Comparison of ENCODE assay signal across 24 cellular contexts in the genomic region with DNA sequence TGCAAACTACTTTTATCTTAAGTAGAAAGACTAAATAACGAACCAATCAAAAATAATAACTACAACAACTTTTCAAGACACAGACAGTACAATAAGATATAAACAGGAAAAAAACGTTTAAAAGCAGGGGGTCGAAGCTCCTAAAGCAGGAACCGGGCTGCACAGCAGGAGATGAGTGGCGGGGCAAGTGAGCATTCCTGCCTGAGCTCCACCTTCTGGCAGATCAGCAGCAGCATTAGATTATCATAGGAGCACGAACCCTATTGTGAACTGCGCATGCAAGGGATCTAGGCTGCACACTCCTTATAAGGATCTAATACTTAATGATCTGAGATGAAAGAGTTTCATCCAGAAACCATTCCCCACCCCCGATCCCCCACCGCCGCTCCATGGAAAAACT.
DNase-seq lines count a peak whose midpoint lies in the region; ATAC-seq and TF ChIP-seq lines count a peak whose summit lies in the region.
"Had no signal": no experiment of that assay in that cellular context is flagged by ENCODE, and none has a peak within 500 bp of the region (broad histone marks: within the 10 kb centered on the region; RNA-seq: fewer than 3 reads in every experiment).

No MANE protein-coding gene starts in this region.

- H3K9ac ChIP-seq in HCT116 (ENCODE audit: low read length) (no peak overlapping the region), OCI-LY3 (ENCODE audit: low read length) (no peak overlapping the region), endodermal cell (ENCODE audit: extremely low read depth, low read length, poor library complexity, severe bottlenecking) (no peak overlapping the region)
- H3K9ac ChIP-seq: parathyroid adenoma had no signal

- TF ChIP-seq POLR2A in HCT116 (IDR thresholded peaks at IDR 0.05; ENCODE audit: borderline replicate concordance, extremely low read depth, insufficient read depth, insufficient read length), result no peak

- intact Hi-C loops in HCT116 (cut with micrococcal nuclease), result loop anchor here (10.0 kb wide), 1 partner anchor 307 kb away; no protein-coding TSS in a partner anchor

- DNase-seq in HCT116 (ENCODE audit: low read depth, low spot score) (peak; percentile 12), endodermal cell (peak; percentile 52), NCI-H774 (lab: John Stamatoyannopoulos, UW) (no peak), NCI-H2227 (lab: John Stamatoyannopoulos, UW; ENCODE audit: unreplicated experiment) (no peak)
- DNase-seq: activated CD4-positive, alpha-beta T cell treated with anti-CD3 and anti-CD28 coated beads, Interleukin-2, amount 10 ng/mL, durations not matched to agents 24 days and 14 days; activated CD8-positive, alpha-beta memory T cell treated with anti-CD3 and anti-CD28 coated beads, Interleukin-2, amount 50 U/mL, for 4 hours; activated naive CD8-positive, alpha-beta T cell treated with anti-CD3 and anti-CD28 coated beads, Interleukin-2, amount 50 U/mL, for 24 hours; CD4-positive, CD25-positive, alpha-beta regulatory T cell; glutamatergic neuron; left colon; mesenchymal stem cell; MG63; naive B cell; NCI-H226; Right ventricle myocardium superior; sigmoid colon; T-helper 1 cell had no signal

- H3K27ac Mint-ChIP-seq in endodermal cell, result no peak overlapping the region
- H3K27ac Mint-ChIP-seq: activated CD4-positive, alpha-beta T cell treated with anti-CD3 and anti-CD28 coated beads, Interleukin-2, amount 10 ng/mL, durations not matched to agents 24 days and 14 days; activated naive CD8-positive, alpha-beta T cell treated with anti-CD3 and anti-CD28 coated beads, Interleukin-2, amount 50 U/mL, for 24 hours; brain; CD4-positive, CD25-positive, alpha-beta regulatory T cell; naive B cell had no signal

- TF ChIP-seq CTCF in 22Rv1 (IDR thresholded peaks at IDR 0.05), result 0 out of 2 replicates have a peak, but pooled peaks have one; percentile 11
- peak; percentile 8 to 22 (median 22); a peak in 2 of 6 replicates for TF ChIP-seq CTCF in HCT116 (IDR thresholded peaks at IDR 0.05 in 2 of 3, conservative IDR thresholded peaks at IDR 0.05 in 1 of 3; ENCODE audit: borderline replicate concordance in 1 of 3, insufficient read depth in 1 of 3, low read depth in 2 of 3, low read length in 2 of 3)
- 0 out of 2 replicates have a peak, but pooled peaks have one; percentile 17 for TF ChIP-seq CTCF in OCI-LY3 (IDR thresholded peaks at IDR 0.05; ENCODE audit: low read depth, low read length)
- TF ChIP-seq CTCF in endodermal cell (conservative IDR thresholded peaks at IDR 0.05), result peak; percentile 47

- H4K20me1 ChIP-seq in HCT116 (ENCODE audit: insufficient read depth), result no peaks in the 10 kb centered on the region
- no peaks in the 10 kb centered on the region for H4K20me1 ChIP-seq in OCI-LY3 (ENCODE audit: insufficient read depth, low read length)

- H3K9me3 Mint-ChIP-seq in endodermal cell, result peaks cover 78% of the 10 kb centered on the region
- H3K9me3 Mint-ChIP-seq: activated CD4-positive, alpha-beta T cell treated with anti-CD3 and anti-CD28 coated beads, Interleukin-2, amount 10 ng/mL, durations not matched to agents 24 days and 14 days; activated naive CD8-positive, alpha-beta T cell treated with anti-CD3 and anti-CD28 coated beads, Interleukin-2, amount 50 U/mL, for 24 hours; naive B cell had no signal

- H3K36me3 ChIP-seq in HCT116 (ENCODE audit: control insufficient read depth in 1 of 2, insufficient read depth in 2 of 2, low read length in 2 of 2), result no peaks in the 10 kb centered on the region
- no peaks in the 10 kb centered on the region for H3K36me3 ChIP-seq in OCI-LY3 (replicated peaks; ENCODE audit: low read depth, low read length)
- H3K36me3 ChIP-seq in endodermal cell (ENCODE audit: control insufficient read depth, insufficient read depth, low read length), result no peaks in the 10 kb centered on the region
- H3K36me3 ChIP-seq: MG63, sigmoid colon, suprapubic skin had no signal

- RAD21 ChIA-PET in HCT116 (lab: Charles Lee; ENCODE audit: low non-redundant PET in 1 of 2, low total read pairs in 2 of 2, uncharacterized antibody in 2 of 2, unreplicated experiment in 2 of 2), result no interaction called here

- peaks cover 3% of the 10 kb centered on the region for H3K4me1 Mint-ChIP-seq in endodermal cell
- H3K4me1 Mint-ChIP-seq: activated CD4-positive, alpha-beta T cell treated with anti-CD3 and anti-CD28 coated beads, Interleukin-2, amount 10 ng/mL, durations not matched to agents 24 days and 14 days; activated naive CD8-positive, alpha-beta T cell treated with anti-CD3 and anti-CD28 coated beads, Interleukin-2, amount 50 U/mL, for 24 hours; brain; CD4-positive, CD25-positive, alpha-beta regulatory T cell; naive B cell had no signal

- H3K4me3 Mint-ChIP-seq in endodermal cell, result no peak overlapping the region
- H3K4me3 Mint-ChIP-seq: activated CD4-positive, alpha-beta T cell treated with anti-CD3 and anti-CD28 coated beads, Interleukin-2, amount 10 ng/mL, durations not matched to agents 24 days and 14 days; activated naive CD8-positive, alpha-beta T cell treated with anti-CD3 and anti-CD28 coated beads, Interleukin-2, amount 50 U/mL, for 24 hours; brain; CD4-positive, CD25-positive, alpha-beta regulatory T cell; naive B cell had no signal

- no peaks in the 10 kb centered on the region for H3K36me3 Mint-ChIP-seq in endodermal cell (ENCODE audit: low read depth)
- H3K36me3 Mint-ChIP-seq: brain; CD4-positive, CD25-positive, alpha-beta regulatory T cell; naive B cell had no signal

- H2AFZ ChIP-seq in HCT116 (ENCODE audit: low read depth, low read length, poor library complexity, severe bottlenecking) (peak overlapping the region; percentile 90), OCI-LY3 (ENCODE audit: low read depth, low read length) (no peak overlapping the region)
- H2AFZ ChIP-seq: parathyroid adenoma had no signal

- H3K4me1 ChIP-seq in HCT116 (ENCODE audit: control insufficient read depth in 1 of 2, insufficient read depth in 2 of 2, low read length in 2 of 2) (peaks cover 0 to 7% of the 10 kb centered on the region in 2 experiments; a peak in 1 of 4 replicates), OCI-LY3 (ENCODE audit: low read length) (no peaks in the 10 kb centered on the region), endodermal cell (ENCODE audit: control insufficient read depth, insufficient read depth, low read length) (no peaks in the 10 kb centered on the region)
- H3K4me1 ChIP-seq: parathyroid adenoma, sigmoid colon, suprapubic skin had no signal

- 68% methylated on average over 8 of the region's 10 CpGs; no CpG with 5 or more reads in 1 of the 2 experiments for WGBS in endodermal cell (ENCODE audit: insufficient coverage in 1 of 2, insufficient read length in 1 of 2), 2 experiments

- no peaks in the 10 kb centered on the region for H3K27me3 Mint-ChIP-seq in endodermal cell (ENCODE audit: insufficient read depth)

- no peaks in the 10 kb centered on the region for H3K9me2 ChIP-seq in HCT116 (ENCODE audit: insufficient read depth)

- H3K4me2 ChIP-seq in HCT116 (ENCODE audit: low read length), result peak overlapping the region; percentile 47
- peak overlapping the region; percentile 14; the same call in 1 of the 2 replicates for H3K4me2 ChIP-seq in OCI-LY3 (ENCODE audit: low read length)

- H3K27ac ChIP-seq in 22Rv1, result no peak overlapping the region
- H3K27ac ChIP-seq in HCT116 (ENCODE audit: low read depth, low read length), result no peak overlapping the region
- no peak overlapping the region for H3K27ac ChIP-seq in OCI-LY3 (ENCODE audit: low read length)
- H3K27ac ChIP-seq in endodermal cell (ENCODE audit: low read depth, low read length), result no peak overlapping the region
- H3K27ac ChIP-seq: parathyroid adenoma, sigmoid colon, suprapubic skin had no signal

- H3K9me3 ChIP-seq in HCT116 (ENCODE audit: control insufficient read depth in 1 of 2, insufficient read depth in 1 of 2, low read depth in 1 of 2, low read length in 2 of 2), result no peaks in the 10 kb centered on the region
- H3K9me3 ChIP-seq in OCI-LY3 (ENCODE audit: insufficient read depth, low read length), result no peaks in the 10 kb centered on the region
- H3K9me3 ChIP-seq in endodermal cell (ENCODE audit: control insufficient read depth, low read length), result no peaks in the 10 kb centered on the region
- H3K9me3 ChIP-seq: MG63, sigmoid colon, suprapubic skin had no signal

- peak; percentile 93 for ATAC-seq in HCT116
- ATAC-seq in HG03039 (IDR thresholded peaks at IDR 0.05; ENCODE audit: unreplicated experiment), result no peak
- no peak for ATAC-seq in HG02588 (IDR thresholded peaks at IDR 0.05; ENCODE audit: unreplicated experiment)
- ATAC-seq: activated naive CD8-positive, alpha-beta T cell treated with anti-CD3 and anti-CD28 coated beads, Interleukin-2, amount 50 U/mL, for 24 hours; left colon had no signal

- H3K27me3 ChIP-seq in HCT116 (ENCODE audit: insufficient read depth, low read length), result no peaks in the 10 kb centered on the region
- H3K27me3 ChIP-seq in OCI-LY3 (ENCODE audit: low read depth, low read length), result no peaks in the 10 kb centered on the region
- H3K27me3 ChIP-seq in endodermal cell (ENCODE audit: control insufficient read depth, insufficient read depth, low read length, poor library complexity, severe bottlenecking), result no peaks in the 10 kb centered on the region
- H3K27me3 ChIP-seq: MG63, sigmoid colon, suprapubic skin had no signal

- 0 out of 4 replicates have a peak overlapping the region, but pooled peaks of 1 of the 2 experiments have one; percentile 13 for H3K4me3 ChIP-seq in HCT116 (replicated peaks in 1 of 2; ENCODE audit: low read depth in 1 of 2, low read length in 2 of 2)
- H3K4me3 ChIP-seq in OCI-LY3 (ENCODE audit: low read length), result no peak overlapping the region
- no peak overlapping the region for H3K4me3 ChIP-seq in endodermal cell (ENCODE audit: low read length)
- H3K4me3 ChIP-seq: MG63, sigmoid colon, suprapubic skin had no signal

- no TSS peak for BruUV-seq in HCT116 (replicated peaks; lab: Mats Ljungman, UMichigan)

- POLR2A ChIA-PET in HCT116 (lab: Charles Lee), result no interaction called here

- CTCF ChIA-PET in HCT116 (lab: Charles Lee), result no interaction called here

- H3K79me2 ChIP-seq in HCT116 (ENCODE audit: insufficient read depth, low read length) (no peaks in the 10 kb centered on the region), OCI-LY3 (ENCODE audit: low read length) (no peaks in the 10 kb centered on the region)
- H3K79me2 ChIP-seq: parathyroid adenoma had no signal

- TF ChIP-seq RAD21 in HCT116 (IDR thresholded peaks at IDR 0.05; ENCODE audit: low read depth), result peak; percentile 31; the same call in 1 of the 2 replicates

TF ChIP-seq in HCT116, 20 proteins besides CTCF, POLR2A, EP300 and RAD21 (continues in another document):
- TF ChIP-seq POLR2AphosphoS5 (IDR thresholded peaks at IDR 0.05; ENCODE audit: low read depth, low read length), result no peak
- no peak for TF ChIP-seq EGR1 (IDR thresholded peaks at IDR 0.05; ENCODE audit: low read depth)
- no peak for TF ChIP-seq EZH2phosphoT487 (IDR thresholded peaks at IDR 0.05; ENCODE audit: borderline replicate concordance)

Comparison
In these comparisons a context has a peak if more than half of its experiments do, and no peak if none do; other contexts are left out.
1. DNase-seq: peak in HCT116 (single experiment) and endodermal cell (single experiment); none in NCI-H774 (single experiment) and NCI-H2227 (single experiment).
2. Peak in every context shown above with its lines, with median percentiles within 50 percentile points of each other: CTCF ChIP-seq.